ENCODE assay signal across 20 cellular contexts in the genomic region with DNA sequence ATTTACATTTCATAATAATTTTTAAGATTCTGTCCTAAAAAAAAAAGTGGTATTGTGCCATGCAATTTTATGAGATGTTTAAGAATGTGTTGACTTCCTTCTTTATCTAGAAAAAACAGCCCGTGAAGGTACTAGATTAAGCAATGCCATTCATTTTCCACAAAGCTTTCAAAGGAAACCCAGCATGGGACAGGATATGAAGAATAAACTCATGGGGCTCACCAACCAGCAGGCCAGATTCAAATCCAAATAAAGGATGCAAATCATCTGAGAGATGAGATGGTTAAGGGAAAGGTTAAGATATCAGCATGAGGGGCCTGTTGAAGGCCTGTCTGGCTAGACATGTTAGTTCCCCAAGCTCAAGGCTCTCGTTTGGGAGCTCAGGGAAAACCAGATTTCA.
DNase-seq lines count a peak whose midpoint lies in the region; ATAC-seq and TF ChIP-seq lines count a peak whose summit lies in the region.
"Had no signal": no experiment of that assay in that cellular context is flagged by ENCODE, and none has a peak within 500 bp of the region (broad histone marks: within the 10 kb centered on the region; RNA-seq: fewer than 3 reads in every experiment).

No MANE protein-coding gene starts in this region.

- peak; percentile 56 for DNase-seq in MCF 10A (ENCODE audit: unreplicated experiment)
- no peak for DNase-seq in breast epithelium (ENCODE audit: low spot score in 2 of 2)
- DNase-seq in SK-N-MC (ENCODE audit: low read depth, low spot score), result peak; percentile 92
- DNase-seq in fibroblast of the aortic adventitia (ENCODE audit: low read depth), result peak; percentile 49
- DNase-seq in type B pancreatic cell (ENCODE audit: extremely low spot score, unreplicated experiment), result no peak
- no peak for DNase-seq in NCI-H1092 (lab: John Stamatoyannopoulos, UW)
- DNase-seq: activated CD8-positive, alpha-beta memory T cell treated with anti-CD3 and anti-CD28 coated beads for 24 hours; activated effector memory CD4-positive, alpha-beta T cell treated with Interleukin-2 at 50 U/mL for 16 hours; anterior cingulate cortex; effector memory CD8-positive, alpha-beta T cell; foreskin melanocyte; kidney; mucosa of descending colon; NCI-H2171; spleen; stomach had no signal

- H3K9me3 Mint-ChIP-seq in MCF 10A (ENCODE audit: unreplicated experiment), result no peaks in the 10 kb centered on the region
- H3K9me3 Mint-ChIP-seq in type B pancreatic cell, result peaks cover 5% of the 10 kb centered on the region
- H3K9me3 Mint-ChIP-seq: effector memory CD8-positive, alpha-beta T cell had no signal

- no peaks in the 10 kb centered on the region for H3K4me1 ChIP-seq in breast epithelium
- H3K4me1 ChIP-seq: parathyroid adenoma had no signal

- no TSS peak for BruUV-seq in MCF 10A (replicated peaks; lab: Mats Ljungman, UMichigan)

- no peak overlapping the region for H3K9ac ChIP-seq in SK-N-MC (ENCODE audit: insufficient read length)
- H3K9ac ChIP-seq: parathyroid adenoma had no signal

- peaks cover 8% of the 10 kb centered on the region for H3K4me1 Mint-ChIP-seq in MCF 10A (ENCODE audit: insufficient read depth, unreplicated experiment)
- H3K4me1 Mint-ChIP-seq in type B pancreatic cell (ENCODE audit: unreplicated experiment), result peaks cover 29% of the 10 kb centered on the region

- H3K4me3 Mint-ChIP-seq in MCF 10A (ENCODE audit: unreplicated experiment), result no peak overlapping the region
- H3K4me3 Mint-ChIP-seq in type B pancreatic cell, result peak overlapping the region; percentile 37
- H3K4me3 Mint-ChIP-seq: effector memory CD8-positive, alpha-beta T cell had no signal

- TF ChIP-seq POLR2A in breast epithelium (IDR thresholded peaks at IDR 0.05), result no peak

- CTCF ChIA-PET in MCF 10A (lab: Yijun Ruan, JAX), result interaction anchor here (0.6 to 4.4 kb wide), 12 partner anchors 11 to 798 kb away, joined by 3 to 31 read pairs (median 4); no protein-coding TSS in a partner anchor

- no peak overlapping the region for H3K27ac ChIP-seq in breast epithelium
- H3K27ac ChIP-seq in SK-N-MC, result peak overlapping the region; percentile 42; the same call in 1 of the 2 replicates
- H3K27ac ChIP-seq: parathyroid adenoma, spleen, stomach, vagina had no signal

- H3K27me3 ChIP-seq in breast epithelium, result no peaks in the 10 kb centered on the region
- H3K27me3 ChIP-seq: spleen, stomach, vagina had no signal

- intact Hi-C loops in MCF 10A (cut with micrococcal nuclease) (loop anchor here (1.0 to 10.0 kb wide), 5 partner anchors 104 to 460 kb away; no protein-coding TSS in a partner anchor), breast epithelium (cut with DNase I; ENCODE audit: low total_unique reads) (no loop called here)

- H3K36me3 ChIP-seq in breast epithelium (no peaks in the 10 kb centered on the region), SK-N-MC (ENCODE audit: insufficient read depth, low read length) (no peaks in the 10 kb centered on the region)
- H3K36me3 ChIP-seq: spleen, stomach, vagina had no signal

- POLR2A ChIA-PET in MCF 10A (lab: Yijun Ruan, JAX), result interaction anchor here (0.6 to 1.6 kb wide), 5 partner anchors 104 to 446 kb away, joined by 3 to 5 read pairs (median 4); no protein-coding TSS in a partner anchor

- TF ChIP-seq CTCF in MCF 10A (IDR thresholded peaks at IDR 0.05; ENCODE audit: unreplicated experiment) (no peak), breast epithelium (IDR thresholded peaks at IDR 0.05) (no peak), fibroblast of the aortic adventitia (IDR thresholded peaks at IDR 0.05; ENCODE audit: insufficient read depth, low read length) (no peak), type B pancreatic cell (conservative IDR thresholded peaks at IDR 0.05) (no peak)

- H3K27ac Mint-ChIP-seq in MCF 10A (ENCODE audit: low read depth, unreplicated experiment) (no peak overlapping the region), type B pancreatic cell (no peak overlapping the region)
- H3K27ac Mint-ChIP-seq: effector memory CD8-positive, alpha-beta T cell had no signal

- ATAC-seq in GM19035 (IDR thresholded peaks at IDR 0.05; ENCODE audit: unreplicated experiment) (no peak), GM19452 (IDR thresholded peaks at IDR 0.05; ENCODE audit: unreplicated experiment) (no peak)
- ATAC-seq: effector memory CD8-positive, alpha-beta T cell; mucosa of descending colon had no signal

- H3K9me3 ChIP-seq in breast epithelium (no peaks in the 10 kb centered on the region), SK-N-MC (ENCODE audit: low read depth, low read length) (peaks cover 5% of the 10 kb centered on the region; the same call in 1 of the 2 replicates)
- H3K9me3 ChIP-seq: mucosa of descending colon, spleen, stomach, vagina had no signal

- H3K36me3 Mint-ChIP-seq in MCF 10A (ENCODE audit: insufficient read depth, unreplicated experiment), result no peaks in the 10 kb centered on the region
- peaks cover 12% of the 10 kb centered on the region for H3K36me3 Mint-ChIP-seq in type B pancreatic cell

- H3K4me3 ChIP-seq in breast epithelium (no peak overlapping the region), SK-N-MC (no peak overlapping the region), fibroblast of the aortic adventitia (ENCODE audit: low read depth, low read length) (no peak overlapping the region)
- H3K4me3 ChIP-seq: mucosa of descending colon, spleen, stomach, vagina had no signal

- H3K27me3 Mint-ChIP-seq in MCF 10A (ENCODE audit: insufficient read depth, unreplicated experiment) (no peaks in the 10 kb centered on the region), type B pancreatic cell (no peaks in the 10 kb centered on the region)
- H3K27me3 Mint-ChIP-seq: effector memory CD8-positive, alpha-beta T cell had no signal

Comparison
In these comparisons a context has a peak if more than half of its experiments do, and no peak if none do; other contexts are left out.
1. DNase-seq: peak in MCF 10A (single experiment), SK-N-MC (single experiment) and fibroblast of the aortic adventitia (single experiment); none in breast epithelium (0 of 2), type B pancreatic cell (single experiment) and NCI-H1092 (single experiment).